In genomic region chr4:152988721-152989553, GRCh38 we compare ENCODE assay signal across 1 cellular context.
TF ChIP-seq lines count a peak whose summit lies in the region.

No MANE protein-coding gene starts in this region.

TF ChIP-seq in K562, 482 proteins besides CTCF, POLR2A, EP300 and RAD21:
- TF ChIP-seq ZNF318 (IDR thresholded peaks at IDR 0.05; ENCODE audit: borderline replicate concordance in 1 of 2, low read depth in 1 of 2) (no peak), SIX5 (IDR thresholded peaks at IDR 0.05; ENCODE audit: borderline replicate concordance in 1 of 2, insufficient read depth in 1 of 2, low read depth in 1 of 2, low read length in 2 of 2) (no peak), KDM2B (CRISPR knock-in tag; IDR thresholded peaks at IDR 0.05) (no peak), ZNF23 (CRISPR knock-in tag; IDR thresholded peaks at IDR 0.05) (no peak), GTF2F1 (IDR thresholded peaks at IDR 0.05; ENCODE audit: low read depth, low read length) (no peak), XRCC5 (IDR thresholded peaks at IDR 0.05; ENCODE audit: low read depth, low read length) (no peak), ASH1L (IDR thresholded peaks at IDR 0.05; ENCODE audit: borderline replicate concordance, low read depth, partially characterized antibody) (no peak), FOXO4 (CRISPR knock-in tag; IDR thresholded peaks at IDR 0.05) (no peak), KLF16 (IDR thresholded peaks at IDR 0.05) (no peak), ZNF445 (CRISPR knock-in tag; IDR thresholded peaks at IDR 0.05; ENCODE audit: low read depth) (no peak), NFATC3 (IDR thresholded peaks at IDR 0.05) (no peak), PPARD (CRISPR knock-in tag; IDR thresholded peaks at IDR 0.05) (no peak), KLF1 (tag; IDR thresholded peaks at IDR 0.05) (no peak), COPS2 (conservative IDR thresholded peaks at IDR 0.05) (no peak), HOXB6 (CRISPR knock-in tag; IDR thresholded peaks at IDR 0.05; ENCODE audit: borderline replicate concordance) (no peak), CBFB (CRISPR knock-in tag; IDR thresholded peaks at IDR 0.05) (no peak)
TF ChIP-seq in K562: peak in this region for 0.
